ENCODE assay signal across 8 cellular contexts in the genomic region with DNA sequence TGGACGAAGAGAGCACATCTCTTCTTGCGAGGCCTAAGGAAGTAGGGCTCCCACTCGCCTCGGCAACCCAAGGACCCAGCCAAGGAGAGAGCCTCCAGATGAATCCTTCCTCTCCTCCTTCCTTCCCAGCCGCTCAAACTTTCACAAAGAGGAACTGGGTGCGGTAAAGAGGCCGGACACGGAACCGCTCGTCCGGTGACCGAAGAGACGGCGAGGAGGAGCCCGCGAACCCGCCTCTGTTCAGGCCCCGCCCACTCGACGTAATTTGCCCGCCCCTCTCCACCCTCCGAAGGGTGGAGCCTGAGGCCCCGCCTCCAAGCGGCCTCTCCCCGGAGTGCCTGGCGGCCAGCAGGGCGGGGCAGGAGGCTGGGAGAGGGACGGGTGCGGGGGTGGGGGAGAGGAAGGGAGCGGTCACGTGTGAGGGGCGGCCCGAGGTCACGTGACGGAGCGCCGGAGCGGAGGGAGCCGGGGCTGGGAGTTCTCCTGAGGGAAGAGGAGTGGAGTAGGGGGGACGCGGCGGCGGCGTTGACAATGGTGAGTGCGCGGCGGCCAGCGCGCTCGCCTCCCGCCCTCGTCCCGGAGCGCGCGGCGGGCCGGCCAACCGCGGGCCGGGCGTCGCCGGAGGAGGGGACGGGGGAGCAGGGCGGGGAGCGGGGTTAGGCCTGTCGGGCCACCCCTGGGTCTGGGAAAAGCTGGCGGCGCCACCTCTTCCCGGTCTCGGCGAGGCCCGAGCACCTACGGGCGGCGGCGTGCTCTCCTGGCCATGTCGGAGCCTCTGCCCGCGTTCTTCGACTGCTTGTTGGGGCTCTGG. TPM values are rescaled to one million over a fixed set of nuclear protein-coding genes. Genes with fewer than 3 reads are reported as not detected.
A peak's percentile ranks its signal among the peaks of the same experiment; 100 is the strongest.
DNase-seq lines count a peak whose midpoint lies in the region; ATAC-seq and TF ChIP-seq lines count a peak whose summit lies in the region.

Gene VPS26A (plus strand): TSS at position 432 of the 811 bp plus-strand sequence. CDS start 100 bp downstream, at position 532.

- H3K4me1 Mint-ChIP-seq in CD14-positive monocyte = peaks cover 24% of the 10 kb centered on the region

- peak within 1 kb of the TSS; percentile 87 to 91 for H3K4me3 Mint-ChIP-seq in CD14-positive monocyte

- H3K9me3 Mint-ChIP-seq in CD14-positive monocyte = peaks cover 0 to 2% (median 0%) of the 10 kb centered on the region in 7 donors

- intact Hi-C loops in CD14-positive monocyte (cut with micrococcal nuclease) = loop anchor here in 1 of 2 donors (5.0 to 10.0 kb wide), 3 partner anchors 51 to 167 kb away; partner anchors contain the start of genes DDX21 and KIFBP

- TF ChIP-seq CTCF in CD14-positive monocyte (IDR thresholded peaks at IDR 0.05) = no peak

- peaks cover 0 to under 1% of the 10 kb centered on the region in 2 donors for H3K36me3 Mint-ChIP-seq in CD14-positive monocyte

- peak; percentile 99 for DNase-seq in CD14-positive monocyte (ENCODE audit: low spot score)
- peak; percentile 96 for DNase-seq in NCI-H748 (lab: John Stamatoyannopoulos, UW; ENCODE audit: unreplicated experiment)
- peak; percentile 98 for DNase-seq in activated CD4-positive, alpha-beta T cell treated with anti-CD3 and anti-CD28 coated beads, Interleukin-2, amount 50 U/mL, for 1 hour
- DNase-seq in dedifferentiated amniotic fluid mesenchymal stem cell (ENCODE audit: extremely low spot score) = peak; percentile 97
- DNase-seq in left lobe of liver (ENCODE audit: low spot score) = peak; percentile 99
- peak; percentile 98 for DNase-seq in stimulated activated CD4-positive, alpha-beta T cell treated with anti-CD3 and anti-CD28 coated beads, Interleukin-2, amount 100 ng/mL, for 4 hours (ENCODE audit: low read depth)

- peak within 1 kb of the TSS; percentile 97 to 99 (median 98) for H3K27ac Mint-ChIP-seq in CD14-positive monocyte

- peak; percentile 88 for ATAC-seq in GM19372 (IDR thresholded peaks at IDR 0.05; ENCODE audit: low read depth, unreplicated experiment)
- peak; percentile 55 for ATAC-seq in HG03558 (IDR thresholded peaks at IDR 0.05; ENCODE audit: extremely low read depth, unreplicated experiment)
- ATAC-seq in left lobe of liver = peak; percentile 95

- no peaks in the 10 kb centered on the region for H3K27me3 Mint-ChIP-seq in CD14-positive monocyte (ENCODE audit: low read depth in 3 of 3)

RNA-seq across cellular contexts. Expression of gene VPS26A, which starts in this region (rescaled TPM):
- 10 to 100 TPM; 42.1 to 58.3 TPM for polyA plus RNA-seq in CD14-positive monocyte
- total RNA-seq in left lobe of liver = 15.1 TPM

Comparison
In these comparisons a context has a peak if more than half of its experiments do, and no peak if none do; other contexts are left out.
1. Peak in every context shown above with its lines: DNase-seq and ATAC-seq.